11 cellular contexts compared by ENCODE assay signal in the genomic region with DNA sequence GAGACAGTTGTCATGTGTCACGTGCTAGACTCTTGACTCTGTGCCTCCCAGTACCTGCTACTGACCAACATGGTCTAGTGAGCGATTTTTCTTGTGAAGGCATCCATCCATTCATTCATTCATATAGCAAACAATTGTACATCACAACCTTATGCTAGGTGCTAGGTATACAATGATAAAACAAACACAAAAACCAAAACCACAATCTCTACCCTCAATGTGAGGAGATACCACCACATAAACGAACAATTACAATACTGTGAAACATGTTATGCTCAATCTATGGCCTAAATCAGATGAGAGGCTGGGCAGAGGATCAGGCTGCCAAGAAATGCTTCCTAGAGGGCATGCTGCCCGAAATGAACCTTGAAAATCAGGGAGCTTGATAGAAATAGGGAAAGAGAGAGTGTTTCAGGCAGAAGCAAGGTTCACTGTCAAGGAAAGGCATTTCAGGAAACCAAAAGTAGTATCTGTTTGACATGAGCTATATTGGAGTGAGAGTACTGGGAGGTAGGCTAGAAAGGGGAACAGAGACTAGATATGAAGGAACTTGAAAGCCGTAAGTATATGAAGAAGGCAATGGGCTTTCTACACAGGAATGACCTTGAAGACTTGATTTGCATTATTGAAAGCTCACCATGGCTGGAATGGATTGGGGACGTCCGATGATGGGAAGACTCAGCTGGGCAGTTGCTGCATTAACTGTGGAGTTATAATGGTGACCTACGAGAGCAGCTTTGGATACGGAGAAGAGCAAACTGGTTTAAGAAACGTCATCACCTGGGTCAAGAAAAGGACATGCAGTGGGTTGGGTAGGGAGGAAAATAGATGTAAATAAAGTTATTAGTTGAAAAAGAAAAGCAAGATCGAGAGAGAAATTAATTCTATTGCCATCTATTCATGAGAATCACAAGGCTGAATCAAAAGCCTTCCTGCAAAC.
DNase-seq lines count a peak whose midpoint lies in the region; ATAC-seq and TF ChIP-seq lines count a peak whose summit lies in the region.
"Had no signal": no experiment of that assay in that cellular context is flagged by ENCODE, and none has a peak within 500 bp of the region (broad histone marks: within the 10 kb centered on the region; RNA-seq: fewer than 3 reads in every experiment).

No MANE protein-coding gene starts in this region.

- no peaks in the 10 kb centered on the region for H3K36me3 ChIP-seq in testis (ENCODE audit: low read depth, missing control alignments)
- H3K36me3 ChIP-seq: thoracic aorta had no signal

- 83 to 86% methylated on average over 11 of the region's 11 CpGs for WGBS in testis, 2 donors

- intact Hi-C loops in testis (cut with DNase I; ENCODE audit: low total_unique reads): no loop called here
- intact Hi-C loops in posterior vena cava (cut with DNase I): no loop called here

- H3K27me3 ChIP-seq in testis: no peaks in the 10 kb centered on the region

- TF ChIP-seq CTCF in testis (IDR thresholded peaks at IDR 0.05): no peak

- peak; percentile 83 for ATAC-seq in GM18505 (IDR thresholded peaks at IDR 0.05; ENCODE audit: unreplicated experiment)
- peak; percentile 87 for ATAC-seq in GM21515 (IDR thresholded peaks at IDR 0.05; ENCODE audit: unreplicated experiment)
- ATAC-seq in HG03565 (IDR thresholded peaks at IDR 0.05; ENCODE audit: unreplicated experiment): peak; percentile 47
- ATAC-seq in left lobe of liver: peak; percentile 32

- TF ChIP-seq POLR2A in GM18505 (IDR thresholded peaks at IDR 0.05; ENCODE audit: borderline replicate concordance, extremely low read depth, insufficient read depth, insufficient read length) (no peak), testis (IDR thresholded peaks at IDR 0.05) (no peak)

- H3K9me3 ChIP-seq in testis: no peaks in the 10 kb centered on the region
- H3K9me3 ChIP-seq: thoracic aorta had no signal

- no peak overlapping the region for H3K4me3 ChIP-seq in testis
- H3K4me3 ChIP-seq: lung, thoracic aorta had no signal

- peaks cover 10% of the 10 kb centered on the region for H3K4me1 ChIP-seq in testis

- DNase-seq in left lobe of liver (ENCODE audit: low spot score) (no peak), T-helper 9 cell (no peak), NCI-H774 (lab: John Stamatoyannopoulos, UW) (no peak), testis (no peak), posterior vena cava (ENCODE audit: low spot score) (no peak)
- DNase-seq: activated gamma-delta T cell treated with Interleukin-2 at 50 U/mL for 16 hours had no signal

- H3K27ac ChIP-seq in testis: no peak overlapping the region
- H3K27ac ChIP-seq: thoracic aorta had no signal

Comparison
In these comparisons a context has a peak if more than half of its experiments do, and no peak if none do; other contexts are left out.
1. ATAC-seq: peak in every context shown above with its lines; median percentile 87 in GM21515; 83 in GM18505; 47 in HG03565; 32 in left lobe of liver.